Comparison of ENCODE assay signal across 23 cellular contexts in the genomic region with DNA sequence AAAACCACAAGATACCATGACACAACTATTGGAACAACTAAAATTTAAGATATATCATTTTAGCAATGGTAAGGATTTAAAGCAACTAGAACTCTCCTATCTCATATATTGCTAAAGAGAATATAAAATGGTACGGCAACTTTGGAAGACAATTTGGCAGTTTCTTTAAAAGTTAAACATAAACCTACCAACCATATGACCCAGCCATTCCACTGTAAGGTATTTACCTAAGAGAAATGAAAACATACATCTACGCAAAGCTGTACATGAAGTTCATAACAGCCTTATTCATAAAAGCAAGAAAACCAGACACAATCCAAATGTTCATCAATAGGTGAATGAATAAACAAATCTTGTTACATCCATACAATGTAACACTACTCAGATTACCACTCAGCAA. TPM values are rescaled to one million over a fixed set of nuclear protein-coding genes. Genes with fewer than 3 reads are reported as not detected.
A peak's percentile ranks its signal among the peaks of the same experiment; 100 is the strongest.
DNase-seq lines count a peak whose midpoint lies in the region; ATAC-seq, FAIRE-seq and TF ChIP-seq lines count a peak whose summit lies in the region.
"Had no signal": no experiment of that assay in that cellular context is flagged by ENCODE, and none has a peak within 500 bp of the region (broad histone marks: within the 10 kb centered on the region; RNA-seq: fewer than 3 reads in every experiment).

No MANE protein-coding gene starts in this region.

- no peak overlapping the region for H2AFZ ChIP-seq in GM23248

- H3K27ac Mint-ChIP-seq in WTC11, result peak overlapping the region; percentile 3; the same call in 1 of the 2 replicates
- H3K27ac Mint-ChIP-seq: CD4-positive, alpha-beta T cell had no signal

- H3K4me1 ChIP-seq in GM23248 (ENCODE audit: insufficient read depth), result peaks cover 22% of the 10 kb centered on the region
- H3K4me1 ChIP-seq: SJCRH30 had no signal

- no peak overlapping the region for H3K9ac ChIP-seq in GM23248
- H3K9ac ChIP-seq: BLaER1 had no signal

- CTCF ChIA-PET in WTC11 (lab: Charles Lee), result no interaction called here

- no peaks in the 10 kb centered on the region for H3K27me3 ChIP-seq in GM23248 (replicated peaks; ENCODE audit: insufficient read depth)
- H3K27me3 ChIP-seq: BLaER1, SJCRH30 had no signal

- H3K4me2 ChIP-seq in GM23248 (ENCODE audit: unreplicated experiment), result no peak overlapping the region
- H3K4me2 ChIP-seq: BLaER1 had no signal

- H3K4me3 Mint-ChIP-seq in WTC11, result no peak overlapping the region
- H3K4me3 Mint-ChIP-seq: CD4-positive, alpha-beta T cell had no signal

- TF ChIP-seq CTCF in WTC11 (IDR thresholded peaks at IDR 0.05), result no peak

- H4K20me1 ChIP-seq in GM23248 (ENCODE audit: insufficient read depth), result peaks cover 16% of the 10 kb centered on the region; the same call in 1 of the 2 replicates

- H3K79me2 ChIP-seq in GM23248 (ENCODE audit: insufficient read depth), result peaks cover 63% of the 10 kb centered on the region

- no peaks in the 10 kb centered on the region for H3K9me2 ChIP-seq in GM23248 (ENCODE audit: insufficient read depth)

- H3F3A ChIP-seq in GM23248 (ENCODE audit: insufficient read depth), result peaks cover 8% of the 10 kb centered on the region

- peak overlapping the region; percentile 65 for H3K27ac ChIP-seq in temporal lobe (ENCODE audit: low read depth, low read length)
- no peak overlapping the region for H3K27ac ChIP-seq in GM23248
- H3K27ac ChIP-seq: BLaER1, SJCRH30 had no signal

- ATAC-seq in WTC11 (no peak), left colon (peak; percentile 80), GM18505 (IDR thresholded peaks at IDR 0.05; ENCODE audit: unreplicated experiment) (no peak)
- ATAC-seq: Panc1 had no signal

- no peaks in the 10 kb centered on the region for H3K36me3 ChIP-seq in GM23248 (ENCODE audit: low read depth)
- H3K36me3 ChIP-seq: BLaER1, SJCRH30 had no signal

- no peaks in the 10 kb centered on the region for H3K9me3 ChIP-seq in GM23248 (ENCODE audit: low read depth)
- H3K9me3 ChIP-seq: BLaER1, Caco-2, SJCRH30 had no signal

- peak; percentile 20 for FAIRE-seq in GM12891 (lab: Jason Lieb, UNC)
- FAIRE-seq: GM18507 had no signal

- peaks cover 22% of the 10 kb centered on the region for H3K4me1 Mint-ChIP-seq in WTC11

- TF ChIP-seq POLR2A in GM12891 (IDR thresholded peaks at IDR 0.05; ENCODE audit: low read depth, low read length) (no peak), GM18505 (IDR thresholded peaks at IDR 0.05; ENCODE audit: borderline replicate concordance, extremely low read depth, insufficient read depth, insufficient read length) (no peak)

- 98 to 100% methylated on average over 2 of the region's 2 CpGs for WGBS in GM23248 (ENCODE audit: low coverage in 1 of 2, low lambda C conversion rate in 2 of 2, missing lambda C conversion rate in 2 of 2), 2 experiments

- in situ Hi-C loops in GM23248 (cut with MboI), result no loop called here

- H3K36me3 Mint-ChIP-seq in WTC11, result no peaks in the 10 kb centered on the region

- no peaks in the 10 kb centered on the region for H3K9me3 Mint-ChIP-seq in WTC11
- H3K9me3 Mint-ChIP-seq: CD4-positive, alpha-beta T cell; IgD-negative memory B cell had no signal

- no peak overlapping the region for H3K4me3 ChIP-seq in GM23248
- H3K4me3 ChIP-seq: BLaER1, SJCRH30 had no signal

- intact Hi-C loops in left colon (cut with DNase I, micrococcal nuclease), result no loop called here

- DNase-seq in GM12891 (ENCODE audit: insufficient read length, low spot score) (no peak), WTC11 (ENCODE audit: low spot score) (no peak), left colon (no peak), anterior cingulate cortex (lab: John Stamatoyannopoulos, UW) (no peak), GM23248 (no peak)
- DNase-seq: ACHN; Caco-2; CD4-positive, alpha-beta T cell; DND-41; H7; NCI-H1105; NCI-H146; NCI-H2029 treated with DMSO at 0.1 percent for 48 hours; NCI-H345; NCI-H524 treated with DMSO at 0.1 percent for 48 hours; NCI-H82; SJCRH30 had no signal

- H3K27me3 Mint-ChIP-seq in WTC11 (ENCODE audit: low read depth), result no peaks in the 10 kb centered on the region
- H3K27me3 Mint-ChIP-seq: CD4-positive, alpha-beta T cell had no signal

- POLR2A ChIA-PET in WTC11 (lab: Charles Lee), result interaction anchor here (0.7 kb wide), 1 partner anchor 10 kb away, joined by 9 read pairs; no protein-coding TSS in a partner anchor

TF ChIP-seq in GM12891, 5 proteins besides CTCF, POLR2A, EP300 and RAD21:
- TF ChIP-seq POLR2AphosphoS5 (IDR thresholded peaks at IDR 0.05; ENCODE audit: low read depth, low read length) (no peak), PAX5 (IDR thresholded peaks at IDR 0.05; ENCODE audit: insufficient read depth, low read length, severe bottlenecking) (no peak), TAF1 (IDR thresholded peaks at IDR 0.05; ENCODE audit: low read depth, low read length) (no peak), SPI1 (IDR thresholded peaks at IDR 0.05; ENCODE audit: low read depth, low read length) (no peak), POU2F2 (IDR thresholded peaks at IDR 0.05; ENCODE audit: low read depth, low read length) (no peak)

TF ChIP-seq in WTC11, 78 proteins besides CTCF, POLR2A, EP300 and RAD21:
- TF ChIP-seq ZNF232 (CRISPR knock-in tag; IDR thresholded peaks at IDR 0.05) (no peak), KAT7 (CRISPR knock-in tag; IDR thresholded peaks at IDR 0.05; ENCODE audit: borderline replicate concordance) (no peak), FOXK1 (CRISPR knock-in tag; IDR thresholded peaks at IDR 0.05) (no peak), GRHL2 (CRISPR knock-in tag; IDR thresholded peaks at IDR 0.05; ENCODE audit: insufficient replicate concordance, severe bottlenecking) (no peak), ZNF263 (CRISPR knock-in tag; IDR thresholded peaks at IDR 0.05; ENCODE audit: low read depth) (no peak), GTF2I (CRISPR knock-in tag; conservative IDR thresholded peaks at IDR 0.05) (no peak)
- TF ChIP-seq, protein P1, sequence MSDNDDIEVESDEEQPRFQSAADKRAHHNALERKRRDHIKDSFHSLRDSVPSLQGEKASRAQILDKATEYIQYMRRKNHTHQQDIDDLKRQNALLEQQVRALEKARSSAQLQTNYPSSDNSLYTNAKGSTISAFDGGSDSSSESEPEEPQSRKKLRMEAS (CRISPR knock-in tag; IDR thresholded peaks at IDR 0.05), result no peak
- TF ChIP-seq, protein P2, sequence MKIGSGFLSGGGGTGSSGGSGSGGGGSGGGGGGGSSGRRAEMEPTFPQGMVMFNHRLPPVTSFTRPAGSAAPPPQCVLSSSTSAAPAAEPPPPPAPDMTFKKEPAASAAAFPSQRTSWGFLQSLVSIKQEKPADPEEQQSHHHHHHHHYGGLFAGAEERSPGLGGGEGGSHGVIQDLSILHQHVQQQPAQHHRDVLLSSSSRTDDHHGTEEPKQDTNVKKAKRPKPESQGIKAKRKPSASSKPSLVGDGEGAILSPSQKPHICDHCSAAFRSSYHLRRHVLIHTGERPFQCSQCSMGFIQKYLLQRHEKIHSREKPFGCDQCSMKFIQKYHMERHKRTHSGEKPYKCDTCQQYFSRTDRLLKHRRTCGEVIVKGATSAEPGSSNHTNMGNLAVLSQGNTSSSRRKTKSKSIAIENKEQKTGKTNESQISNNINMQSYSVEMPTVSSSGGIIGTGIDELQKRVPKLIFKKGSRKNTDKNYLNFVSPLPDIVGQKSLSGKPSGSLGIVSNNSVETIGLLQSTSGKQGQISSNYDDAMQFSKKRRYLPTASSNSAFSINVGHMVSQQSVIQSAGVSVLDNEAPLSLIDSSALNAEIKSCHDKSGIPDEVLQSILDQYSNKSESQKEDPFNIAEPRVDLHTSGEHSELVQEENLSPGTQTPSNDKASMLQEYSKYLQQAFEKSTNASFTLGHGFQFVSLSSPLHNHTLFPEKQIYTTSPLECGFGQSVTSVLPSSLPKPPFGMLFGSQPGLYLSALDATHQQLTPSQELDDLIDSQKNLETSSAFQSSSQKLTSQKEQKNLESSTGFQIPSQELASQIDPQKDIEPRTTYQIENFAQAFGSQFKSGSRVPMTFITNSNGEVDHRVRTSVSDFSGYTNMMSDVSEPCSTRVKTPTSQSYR (CRISPR knock-in tag; IDR thresholded peaks at IDR 0.05), result no peak
- TF ChIP-seq, protein P3, sequence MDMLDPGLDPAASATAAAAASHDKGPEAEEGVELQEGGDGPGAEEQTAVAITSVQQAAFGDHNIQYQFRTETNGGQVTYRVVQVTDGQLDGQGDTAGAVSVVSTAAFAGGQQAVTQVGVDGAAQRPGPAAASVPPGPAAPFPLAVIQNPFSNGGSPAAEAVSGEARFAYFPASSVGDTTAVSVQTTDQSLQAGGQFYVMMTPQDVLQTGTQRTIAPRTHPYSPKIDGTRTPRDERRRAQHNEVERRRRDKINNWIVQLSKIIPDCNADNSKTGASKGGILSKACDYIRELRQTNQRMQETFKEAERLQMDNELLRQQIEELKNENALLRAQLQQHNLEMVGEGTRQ (CRISPR knock-in tag; IDR thresholded peaks at IDR 0.05), result no peak
TF ChIP-seq in WTC11: peak in this region for 0.

RNA-seq across cellular contexts. Expression of a gene that starts 31.3 kb away (rescaled TPM):
- 10.8 TPM for polyA plus RNA-seq in GM12891 (2012; ENCODE audit: low read depth, missing spikeins)
- total RNA-seq in WTC11 (2021) (26.4 to 34.4 TPM (median 29.6 TPM) in 3 replicates), left colon (10 to 100 TPM; 35.3 to 39.0 TPM), temporal lobe (21.6 TPM)
- total RNA-seq in GM23248 (2014; rRNA removed; shearing (Covaris generic)), result 13.3 and 15.5 TPM in 2 replicates
- 3.9 and 4.2 TPM in 2 replicates for polyA plus RNA-seq in GM23248 (2016; fragmentation: Nextera tagmentation; extraction: Ambion mirVana)
